ENCODE assay signal across 8 cellular contexts in genomic region chr13:51585696-51586095, GRCh38. TPM values are rescaled to one million over a fixed set of nuclear protein-coding genes. Genes with fewer than 3 reads are reported as not detected.
DNase-seq lines count a peak whose midpoint lies in the region; ATAC-seq and TF ChIP-seq lines count a peak whose summit lies in the region.

No MANE protein-coding gene starts in this region.

- TF ChIP-seq CTCF in fibroblast of villous mesenchyme (IDR thresholded peaks at IDR 0.05; ENCODE audit: insufficient read depth, low read depth, low read length), result no peak

- H3K27ac Mint-ChIP-seq in activated naive CD4-positive, alpha-beta T cell treated with anti-CD3 and anti-CD28 coated beads for 36 hours, result peak overlapping the region; percentile 77
- H3K27ac Mint-ChIP-seq in T-helper 1 cell treated with Interleukin-12 subunit alpha and Interleukin-12 subunit beta and Interleukin-4 antibody, amounts not matched to agents 30 μg/mL and 1 μg/mL, for 36 hours, result peak overlapping the region; percentile 90

- ATAC-seq in HG02678 (IDR thresholded peaks at IDR 0.05; ENCODE audit: unreplicated experiment) (no peak), HG02884 (IDR thresholded peaks at IDR 0.05; ENCODE audit: unreplicated experiment) (no peak)

- DNase-seq in activated naive CD4-positive, alpha-beta T cell treated with anti-CD3 and anti-CD28 coated beads for 36 hours, result peak; percentile 57
- no peak for DNase-seq in activated naive CD4-positive, alpha-beta T cell treated with anti-CD3 and anti-CD28 coated beads, Interleukin-2, amount 50 U/mL, for 16 hours
- DNase-seq in fibroblast of villous mesenchyme (ENCODE audit: low read depth), result peak; percentile 18
- DNase-seq in skeletal muscle cell (ENCODE audit: low read depth), result no peak
- DNase-seq in NCI-H345 (lab: John Stamatoyannopoulos, UW), result no peak

- peak overlapping the region; percentile 88 for H3K4me3 Mint-ChIP-seq in activated naive CD4-positive, alpha-beta T cell treated with anti-CD3 and anti-CD28 coated beads for 36 hours
- H3K4me3 Mint-ChIP-seq in T-helper 1 cell treated with Interleukin-12 subunit alpha and Interleukin-12 subunit beta and Interleukin-4 antibody, amounts not matched to agents 30 μg/mL and 1 μg/mL, for 36 hours, result peak overlapping the region; percentile 96

- H3K4me1 Mint-ChIP-seq in activated naive CD4-positive, alpha-beta T cell treated with anti-CD3 and anti-CD28 coated beads for 36 hours (ENCODE audit: low read depth), result peaks cover 45% of the 10 kb centered on the region
- H3K4me1 Mint-ChIP-seq in T-helper 1 cell treated with Interleukin-12 subunit alpha and Interleukin-12 subunit beta and Interleukin-4 antibody, amounts not matched to agents 30 μg/mL and 1 μg/mL, for 36 hours (ENCODE audit: low read depth), result peaks cover 44% of the 10 kb centered on the region

- H3K4me3 ChIP-seq in fibroblast of villous mesenchyme (ENCODE audit: low read depth, low read length), result peak overlapping the region; percentile 92
- peak overlapping the region; percentile 71 for H3K4me3 ChIP-seq in skeletal muscle cell (ENCODE audit: low read depth, low read length)

- intact Hi-C loops in activated naive CD4-positive, alpha-beta T cell treated with anti-CD3 and anti-CD28 coated beads for 36 hours (cut with micrococcal nuclease), result loop anchor here (1.0 to 5.0 kb wide), 5 partner anchors 47 to 1793 kb away; partner anchors contain the start of genes CKAP2 and KPNA3

- no peaks in the 10 kb centered on the region for H3K36me3 Mint-ChIP-seq in activated naive CD4-positive, alpha-beta T cell treated with anti-CD3 and anti-CD28 coated beads for 36 hours (ENCODE audit: low read depth)
- H3K36me3 Mint-ChIP-seq in T-helper 1 cell treated with Interleukin-12 subunit alpha and Interleukin-12 subunit beta and Interleukin-4 antibody, amounts not matched to agents 30 μg/mL and 1 μg/mL, for 36 hours (ENCODE audit: low read depth), result peaks cover 5% of the 10 kb centered on the region

- H3K9me3 Mint-ChIP-seq in activated naive CD4-positive, alpha-beta T cell treated with anti-CD3 and anti-CD28 coated beads for 36 hours, result no peaks in the 10 kb centered on the region
- H3K9me3 Mint-ChIP-seq in T-helper 1 cell treated with Interleukin-12 subunit alpha and Interleukin-12 subunit beta and Interleukin-4 antibody, amounts not matched to agents 30 μg/mL and 1 μg/mL, for 36 hours, result no peaks in the 10 kb centered on the region

- CTCF ChIA-PET in activated naive CD4-positive, alpha-beta T cell treated with anti-CD3 and anti-CD28 coated beads for 36 hours (lab: Charles Lee), result interaction anchor here (0.6 to 2.6 kb wide), 11 partner anchors 10 to 441 kb away, joined by 3 to 10 read pairs (median 5); no protein-coding TSS in a partner anchor

- H3K27me3 Mint-ChIP-seq in activated naive CD4-positive, alpha-beta T cell treated with anti-CD3 and anti-CD28 coated beads for 36 hours (ENCODE audit: low read depth), result no peaks in the 10 kb centered on the region
- peaks cover 6% of the 10 kb centered on the region for H3K27me3 Mint-ChIP-seq in T-helper 1 cell treated with Interleukin-12 subunit alpha and Interleukin-12 subunit beta and Interleukin-4 antibody, amounts not matched to agents 30 μg/mL and 1 μg/mL, for 36 hours (ENCODE audit: low read depth)

RNA-seq across cellular contexts. Expression of gene WDFY2, which starts 1.4 kb away (rescaled TPM):
- 10 to 100 TPM in 1 of 2 experiments, 1 to 10 TPM in 1; 8.3 to 11.3 TPM for total RNA-seq in activated naive CD4-positive, alpha-beta T cell treated with anti-CD3 and anti-CD28 coated beads for 36 hours
- total RNA-seq in fibroblast of villous mesenchyme, result 6.0 and 8.1 TPM in 2 replicates

Comparison
In these comparisons a context has a peak if more than half of its experiments do, and no peak if none do; other contexts are left out.
1. DNase-seq: peak in activated naive CD4-positive, alpha-beta T cell treated with anti-CD3 and anti-CD28 coated beads for 36 hours (single experiment) and fibroblast of villous mesenchyme (single experiment); none in activated naive CD4-positive, alpha-beta T cell treated with anti-CD3 and anti-CD28 coated beads, Interleukin-2, amount 50 U/mL, for 16 hours (single experiment), skeletal muscle cell (single experiment) and NCI-H345 (single experiment).